In genomic region chr1:6208723-6209660, GRCh38 we compare ENCODE assay signal across 9 cellular contexts. TPM values are rescaled to one million over a fixed set of nuclear protein-coding genes. Genes with fewer than 3 reads are reported as not detected.
A peak's percentile ranks its signal among the peaks of the same experiment; 100 is the strongest.
DNase-seq lines count a peak whose midpoint lies in the region; ATAC-seq and TF ChIP-seq lines count a peak whose summit lies in the region.
"Had no signal": no experiment of that assay in that cellular context is flagged by ENCODE, and none has a peak within 500 bp of the region (broad histone marks: within the 10 kb centered on the region; RNA-seq: fewer than 3 reads in every experiment).

No MANE protein-coding gene starts in this region.

- ATAC-seq in GM18867 (IDR thresholded peaks at IDR 0.05; ENCODE audit: unreplicated experiment) (no peak), HG03196 (IDR thresholded peaks at IDR 0.05; ENCODE audit: unreplicated experiment) (no peak), GM21528 (IDR thresholded peaks at IDR 0.05; ENCODE audit: low FRiP score, unreplicated experiment) (no peak)

- peak overlapping the region in 3 of 5 donors; percentile 38 to 47 (median 39) for H3K4me3 Mint-ChIP-seq in immature natural killer cell

- H3K4me1 Mint-ChIP-seq in immature natural killer cell, result peaks cover 0 to 8% of the 10 kb centered on the region in 2 donors

- peaks cover 4 to 13% (median 8%) of the 10 kb centered on the region in 3 donors for H3K27me3 Mint-ChIP-seq in immature natural killer cell (ENCODE audit: low read depth in 3 of 3)

- no peaks in the 10 kb centered on the region for H3K36me3 Mint-ChIP-seq in immature natural killer cell

- TF ChIP-seq CTCF in GM12865 (IDR thresholded peaks at IDR 0.05; ENCODE audit: insufficient read depth, low read depth, low read length, missing control alignments), result peak; percentile 41

- H3K27ac Mint-ChIP-seq in immature natural killer cell, result no peak overlapping the region

- H3K9me3 Mint-ChIP-seq in immature natural killer cell, result peaks cover 0 to 2% (median 0%) of the 10 kb centered on the region in 6 donors

- H3K4me3 ChIP-seq in GM12865 (ENCODE audit: low read depth, low read length), result no peak overlapping the region
- H3K4me3 ChIP-seq: SK-N-MC had no signal

- DNase-seq in GM12865 (ENCODE audit: low read depth) (peak; percentile 48), NCI-H510A treated with DMSO at 0.1 percent for 48 hours (lab: John Stamatoyannopoulos, UW) (peak; percentile 80), astrocyte of the hippocampus (ENCODE audit: low read depth, low spot score) (peak; percentile 73), immature natural killer cell (peak in 2 of 3 donors; percentile 10 to 14)
- DNase-seq in stimulated activated CD8-positive, alpha-beta memory T cell treated with anti-CD3 and anti-CD28 coated beads, Interleukin-4, amount 100 ng/mL, for 48 hours, result peak; percentile 36

RNA-seq across cellular contexts. Expression of gene RNF207, which starts 3.1 kb away (rescaled TPM):
- polyA plus RNA-seq in immature natural killer cell, result 1 to 10 TPM in 1 of 3 donors, under 1 TPM in 1, not detected in 1; 0.19 to 3.0 TPM

RNA-seq across cellular contexts. Expression of gene RPL22, which starts 9.6 kb away (rescaled TPM):
- 100 to 1,000 TPM in 2 of 3 donors, 10 to 100 TPM in 1; 62.3 to 129 (median 124) TPM for polyA plus RNA-seq in immature natural killer cell

RNA-seq across cellular contexts. Expression of gene ICMT, which starts 26.8 kb away (rescaled TPM):
- polyA plus RNA-seq in immature natural killer cell, result 10 to 100 TPM; 17.3 to 30.7 (median 20.4) TPM

RNA-seq across cellular contexts. Expression of gene CHD5, which starts 28.9 kb away (rescaled TPM):
- under 1 TPM in 1 of 3 donors, not detected in 2; 0.12 TPM for polyA plus RNA-seq in immature natural killer cell

RNA-seq across cellular contexts. Expression of gene HES3, which starts 35.0 kb away (rescaled TPM):
- not detected for polyA plus RNA-seq in immature natural killer cell

Comparison
In these comparisons a context has a peak if more than half of its experiments do, and no peak if none do; other contexts are left out.
1. DNase-seq: peak in every context shown above with its lines; median percentile 80 in NCI-H510A treated with DMSO at 0.1 percent for 48 hours; 73 in astrocyte of the hippocampus; 48 in GM12865; 36 in stimulated activated CD8-positive, alpha-beta memory T cell treated with anti-CD3 and anti-CD28 coated beads, Interleukin-4, amount 100 ng/mL, for 48 hours; 12 in immature natural killer cell.